26 cellular contexts compared by ENCODE assay signal in genomic region chr11:31323145-31323544, GRCh38. TPM values are rescaled to one million over a fixed set of nuclear protein-coding genes. Genes with fewer than 3 reads are reported as not detected.
"Had no signal": no experiment of that assay in that cellular context is flagged by ENCODE, and none has a peak within 500 bp of the region (broad histone marks: within the 10 kb centered on the region; RNA-seq: fewer than 3 reads in every experiment).

No MANE protein-coding gene starts in this region.

- ATAC-seq: stimulated activated effector memory CD8-positive, alpha-beta T cell treated with anti-CD3 and anti-CD28 coated beads, Interleukin-12 subunit alpha, Interleukin-12 subunit beta, amount 100 ng/mL, for 72 hours; stimulated activated memory B cell treated with anti-CD40 and anti-IgM and Interleukin-4, amounts not matched to agents 10 μg/mL and 1 μg/mL and 100 μg/mL, for 72 hours; stimulated activated naive B cell treated with anti-CD40 and anti-IgM and Interleukin-4, amounts not matched to agents 10 μg/mL and 1 μg/mL and 100 μg/mL, for 72 hours; stimulated activated naive CD8-positive, alpha-beta T cell treated with anti-CD3 and anti-CD28 coated beads, Interleukin-15, amount 100 ng/mL, for 72 hours; stimulated activated naive CD8-positive, alpha-beta T cell treated with anti-CD3 and anti-CD28 coated beads, Interleukin-15, Interleukin-2, amounts not matched to agents 100 U/mL and 50 U/mL, for 24 hours; upper lobe of right lung had no signal

- H3K27ac ChIP-seq: stomach, suprapubic skin, testis, thoracic aorta, thyroid gland, tibial artery, tibial nerve, transverse colon, upper lobe of left lung, upper lobe of right lung, uterus, vagina had no signal

- H3K9me3 ChIP-seq: stomach, suprapubic skin, testis, thoracic aorta, thyroid gland, tibial artery, tibial nerve, transverse colon, upper lobe of left lung, upper lobe of right lung, uterus, vagina had no signal

- DNase-seq: stimulated activated CD4-positive, alpha-beta T cell treated with anti-CD3 and anti-CD28 coated beads, Interleukin-2, amount 100 ng/mL, for 48 hours; stimulated activated CD4-positive, alpha-beta T cell treated with anti-CD3 and anti-CD28 coated beads, Interleukin-4, amount 100 ng/mL, for 1 hour; stimulated activated CD4-positive, alpha-beta T cell treated with anti-CD3 and anti-CD28 coated beads, Interleukin-4, amount 100 ng/mL, for 24 hours; stimulated activated CD4-positive, alpha-beta T cell treated with anti-CD3 and anti-CD28 coated beads, Interleukin-4, amount 100 ng/mL, for 4 hours; stimulated activated CD8-positive, alpha-beta memory T cell treated with anti-CD3 and anti-CD28 coated beads, Interleukin-4, amount 100 ng/mL, for 48 hours; stimulated activated naive B cell treated with anti-CD40 and anti-IgM and Interleukin-4, amounts not matched to agents 10 μg/mL and 1 μg/mL and 100 μg/mL, for 72 hours; stimulated activated naive CD4-positive, alpha-beta T cell; stimulated activated naive CD4-positive, alpha-beta T cell treated with Interleukin-2 at 50 U/mL for 16 hours; stimulated activated naive CD8-positive, alpha-beta T cell treated with anti-CD3 and anti-CD28 coated beads, Interleukin-15, amount 100 ng/mL, for 72 hours; stimulated activated naive CD8-positive, alpha-beta T cell treated with anti-CD3 and anti-CD28 coated beads, Interleukin-15, Interleukin-2, amounts not matched to agents 100 U/mL and 50 U/mL, for 24 hours; stomach; substantia nigra; testis; thyroid gland; tibial artery; transverse colon; trophoblast cell; upper lobe of left lung; upper lobe of right lung; uterus had no signal

- H3K27me3 ChIP-seq: stomach, suprapubic skin, testis, thyroid gland, tibial artery, tibial nerve, transverse colon, upper lobe of left lung, upper lobe of right lung, uterus, vagina had no signal

- H3K4me3 ChIP-seq: stomach, suprapubic skin, testis, thoracic aorta, thyroid gland, tibial artery, tibial nerve, transverse colon, upper lobe of left lung, upper lobe of right lung, uterus, vagina had no signal

- H3K36me3 ChIP-seq: stomach, suprapubic skin, thoracic aorta, thyroid gland, tibial artery, tibial nerve, transverse colon, upper lobe of left lung, upper lobe of right lung, uterus, vagina had no signal

RNA-seq across cellular contexts. Expression of gene DCDC1, which starts 46.4 kb away (rescaled TPM):
- polyA plus RNA-seq: stomach had no signal
